Comparison of ENCODE assay signal across 11 cellular contexts in genomic region chr17:63985387-63986140, GRCh38. TPM values are rescaled to one million over a fixed set of nuclear protein-coding genes. Genes with fewer than 3 reads are reported as not detected.
A peak's percentile ranks its signal among the peaks of the same experiment; 100 is the strongest.
DNase-seq lines count a peak whose midpoint lies in the region; ATAC-seq, FAIRE-seq and TF ChIP-seq lines count a peak whose summit lies in the region.
"Had no signal": no experiment of that assay in that cellular context is flagged by ENCODE, and none has a peak within 500 bp of the region (broad histone marks: within the 10 kb centered on the region; RNA-seq: fewer than 3 reads in every experiment).

No MANE protein-coding gene starts in this region.

- H3K9me3 ChIP-seq in BE2C, result no peaks in the 10 kb centered on the region
- no peaks in the 10 kb centered on the region; the same call in none of the 2 replicates for H3K9me3 ChIP-seq in K562 (replicated peaks; ENCODE audit: control insufficient read depth, insufficient read depth, low read depth, low read length)

- peaks cover 7% of the 10 kb centered on the region for H3K27me3 Mint-ChIP-seq in neural crest cell (ENCODE audit: low read depth)
- H3K27me3 Mint-ChIP-seq: naive B cell had no signal

- no peak for DNase-seq in BE2C
- DNase-seq in H7, result peak; percentile 79
- DNase-seq in K562 (ENCODE audit: extremely low read depth in 1 of 4, low spot score in 3 of 4), result peak in 3 of 4 experiments; percentile 26 to 35 (median 27)
- DNase-seq in neural crest cell (ENCODE audit: low read depth, low spot score), result no peak
- DNase-seq in HK-2 (ENCODE audit: unreplicated experiment), result no peak
- no peak for DNase-seq in NCI-H2029 (lab: John Stamatoyannopoulos, UW)
- DNase-seq in NCI-H1694 (lab: John Stamatoyannopoulos, UW), result no peak
- DNase-seq in dermis blood vessel endothelial cell, result no peak
- DNase-seq: naive B cell, NCI-H2171 treated with DMSO at 0.1 percent for 48 hours had no signal

- H3K27ac Mint-ChIP-seq in neural crest cell (ENCODE audit: unreplicated experiment), result peak overlapping the region; percentile 43

- no peak for TF ChIP-seq POLR2A in K562 (conservative IDR thresholded peaks at IDR 0.05)

- H3K4me3 Mint-ChIP-seq in neural crest cell, result no peak overlapping the region

- no peaks in the 10 kb centered on the region for H4K20me1 ChIP-seq in K562 (replicated peaks; ENCODE audit: control insufficient read depth, insufficient read depth, low read length)

- TF ChIP-seq EP300 in K562 (IDR thresholded peaks at IDR 0.05; ENCODE audit: low read length), result no peak

- H3K36me3 ChIP-seq in BE2C, result no peaks in the 10 kb centered on the region
- H3K36me3 ChIP-seq in H7 (replicated peaks; ENCODE audit: control insufficient read depth, insufficient read depth, low read length), result no peaks in the 10 kb centered on the region
- H3K36me3 ChIP-seq in K562 (ENCODE audit: control insufficient read depth, insufficient read depth, low read length), result no peaks in the 10 kb centered on the region

- H3K4me3 ChIP-seq in BE2C (ENCODE audit: low read depth, low read length) (no peak overlapping the region), H7 (ENCODE audit: insufficient read depth, low read depth, low read length) (no peak overlapping the region), K562 (no peak overlapping the region)

- ATAC-seq in K562, result peak; percentile 60

- TF ChIP-seq CTCF in BE2C (IDR thresholded peaks at IDR 0.05; ENCODE audit: low read depth, low read length), result peak; percentile 4; the same call in 1 of the 2 replicates
- TF ChIP-seq CTCF in K562 (IDR thresholded peaks at IDR 0.05 in 2 of 3, conservative IDR thresholded peaks at IDR 0.05 in 1 of 3; ENCODE audit: insufficient read depth in 2 of 3, low read depth in 1 of 3, low read length in 3 of 3), result peak in 2 of 3 experiments; percentile 40 to 54; a peak in 4 of 6 replicates
- TF ChIP-seq CTCF in neural crest cell (conservative IDR thresholded peaks at IDR 0.05), result no peak

- H3K9me3 Mint-ChIP-seq in neural crest cell, result peaks cover 8% of the 10 kb centered on the region

- H3K36me3 Mint-ChIP-seq in neural crest cell (ENCODE audit: low read depth), result peaks cover 8% of the 10 kb centered on the region

- no peak overlapping the region for H3K27ac ChIP-seq in K562 (ENCODE audit: extremely low read depth, low read depth, low read length)

- H3K27me3 ChIP-seq in BE2C (no peaks in the 10 kb centered on the region), H7 (ENCODE audit: control insufficient read depth, insufficient read depth, low read length) (no peaks in the 10 kb centered on the region; the same call in 1 of the 2 replicates), K562 (ENCODE audit: control insufficient read depth in 2 of 2, insufficient read depth in 2 of 2, low read length in 2 of 2) (peaks cover 0 to 10% of the 10 kb centered on the region in 2 experiments; a peak in 2 of 5 replicates)

- intact Hi-C loops in K562 (cut with micrococcal nuclease), result loop anchor here (1.0 kb wide), 1 partner anchor 66 kb away; no protein-coding TSS in a partner anchor

- H3K9ac ChIP-seq in K562 (ENCODE audit: insufficient read depth in 1 of 2, low read depth in 2 of 2, low read length in 2 of 2), result 0 out of 4 replicates have a peak overlapping the region, but pooled peaks of 1 of the 2 experiments have one; percentile 50

- POLR2A ChIA-PET in K562 (lab: Yijun Ruan, JAX), result interaction anchor here (0.6 to 1.3 kb wide), 4 partner anchors 9 to 20 kb away, joined by 3 to 4 read pairs (median 3); no protein-coding TSS in a partner anchor

- BruUV-seq in K562 (replicated peaks; lab: Mats Ljungman, UMichigan), result no TSS peak

- no peaks in the 10 kb centered on the region for H3K79me2 ChIP-seq in K562 (ENCODE audit: control insufficient read depth, insufficient read depth, low read length)

- in situ Hi-C loops in K562 (cut with MboI), result no loop called here

- no peak overlapping the region for H3K4me2 ChIP-seq in K562 (ENCODE audit: insufficient read depth, low read length)

- peaks cover 11% of the 10 kb centered on the region for H3K4me1 Mint-ChIP-seq in neural crest cell

- CTCF ChIA-PET in K562 (lab: Yijun Ruan, JAX; ENCODE audit: low intra/inter-chr PET ratio), result no interaction called here

- H3K4me1 ChIP-seq in BE2C (no peaks in the 10 kb centered on the region), K562 (replicated peaks in 1 of 2; ENCODE audit: control insufficient read depth in 2 of 2, insufficient read depth in 2 of 2, low read length in 2 of 2) (peaks cover 7 to 34% of the 10 kb centered on the region in 2 experiments)

- H3K9me1 ChIP-seq in K562 (ENCODE audit: control insufficient read depth, insufficient read depth, low read length), result no peaks in the 10 kb centered on the region

- 38% methylated on average over 13 of the region's 13 CpGs for WGBS in K562 (ENCODE audit: insufficient coverage, low coverage, missing lambda C conversion rate)

- no peak for TF ChIP-seq RAD21 in K562 (CRISPR knock-in tag; conservative IDR thresholded peaks at IDR 0.05 in 1 of 2, IDR thresholded peaks at IDR 0.05 in 1 of 2)

- peak; percentile 48 for FAIRE-seq in K562 (lab: Jason Lieb, UNC)

- H2AFZ ChIP-seq in K562 (ENCODE audit: low read depth, low read length), result peak overlapping the region; percentile 74

RNA-seq across cellular contexts. Expression of gene PRR29, which starts 12.6 kb away (rescaled TPM):
- 6.8 TPM for polyA plus RNA-seq in BE2C (2012; ENCODE audit: insufficient read depth, insufficient read length, low read depth)
- 0.52 and 0.63 TPM in 2 replicates for total RNA-seq in H7 (2014; rRNA removed; shearing (Covaris generic))
- total RNA-seq in K562 (2011; cell fraction: chromatin; rRNA removed; ENCODE audit: low replicate concordance), result 0.42 and 1.0 TPM in 2 replicates
- total RNA-seq in K562 (2011; cell fraction: nucleolus; rRNA removed), result 0.26 and 0.67 TPM in 2 replicates
- 0.22 TPM in 1 of 2 replicates, not detected in the other for total RNA-seq in K562 (2011; cell fraction: nucleoplasm; rRNA removed)
- total RNA-seq in K562 (2014; rRNA removed) (not detected in 2 replicates), K562 (2014; rRNA removed; fragmentation: Illumina TruSeq; extraction: Trizol) (not detected in 2 replicates), K562 (2015; rRNA removed; fragmentation: Illumina TruSeq; extraction: Trizol) (not detected in 2 replicates), K562 (2021) (0.04 TPM in 1 of 2 replicates, not detected in the other), neural crest cell (0.82 and 1.4 TPM in 2 replicates), dermis blood vessel endothelial cell (0.42 and 0.85 TPM in 2 replicates)
- polyA plus RNA-seq in K562 (2011; rRNA removed) (not detected in 2 replicates), K562 (2014; fragmentation: Illumina TruSeq; extraction: Trizol) (0.10 and 0.18 TPM in 2 replicates), K562 (2014; fragmentation: Nextera tagmentation; extraction: Ambion mirVana) (under 1 TPM; 0.08 to 0.20 TPM), K562 (2014; rRNA removed) (0.11 and 0.58 TPM in 2 replicates)
- 0.12 TPM in 1 of 2 replicates, not detected in the other for polyA plus RNA-seq in K562 (2011; cell fraction: cytosol; rRNA removed)
- 0.18 and 0.55 TPM in 2 replicates for polyA plus RNA-seq in K562 (2011; cell fraction: nucleus; rRNA removed)
- polyA plus RNA-seq in K562 (2012), result 2.3 and 2.6 TPM in 2 replicates
- polyA minus RNA-seq in K562 (2011; rRNA and poly(A)+ RNA removed), result not detected in 2 replicates
- polyA minus RNA-seq in K562 (2011; cell fraction: cytosol; rRNA and poly(A)+ RNA removed), result not detected in 2 replicates
- 0.27 and 0.44 TPM in 2 replicates for polyA minus RNA-seq in K562 (2011; cell fraction: nucleus; rRNA and poly(A)+ RNA removed)

RNA-seq across cellular contexts. Expression of gene SCN4A, which starts 12.8 kb away (rescaled TPM):
- 0.06 TPM for polyA plus RNA-seq in BE2C (2012; ENCODE audit: insufficient read depth, insufficient read length, low read depth)
- total RNA-seq in H7 (2014; rRNA removed; shearing (Covaris generic)), result 4.8 and 6.8 TPM in 2 replicates
- total RNA-seq in K562 (2011; cell fraction: chromatin; rRNA removed; ENCODE audit: low replicate concordance), result 2.2 and 9.7 TPM in 2 replicates
- total RNA-seq in K562 (2011; cell fraction: nucleolus; rRNA removed), result 4.7 and 5.7 TPM in 2 replicates
- 2.8 and 3.1 TPM in 2 replicates for total RNA-seq in K562 (2011; cell fraction: nucleoplasm; rRNA removed)
- total RNA-seq in K562 (2014; rRNA removed), result 1.6 and 1.8 TPM in 2 replicates
- total RNA-seq in K562 (2014; rRNA removed; fragmentation: Illumina TruSeq; extraction: Trizol), result 0.73 and 1.4 TPM in 2 replicates
- 0.08 and 0.29 TPM in 2 replicates for total RNA-seq in K562 (2015; rRNA removed; fragmentation: Illumina TruSeq; extraction: Trizol)
- total RNA-seq in K562 (2021), result 1.1 and 1.4 TPM in 2 replicates
- 0.50 and 0.60 TPM in 2 replicates for polyA plus RNA-seq in K562 (2011; rRNA removed)
- 0.21 and 0.37 TPM in 2 replicates for polyA plus RNA-seq in K562 (2011; cell fraction: cytosol; rRNA removed)
- 0.91 and 1.9 TPM in 2 replicates for polyA plus RNA-seq in K562 (2011; cell fraction: nucleus; rRNA removed)
- 0.78 and 3.2 TPM in 2 replicates for polyA plus RNA-seq in K562 (2012)
- polyA plus RNA-seq in K562 (2014; fragmentation: Illumina TruSeq; extraction: Trizol), result 1.9 and 4.6 TPM in 2 replicates
- 1 to 10 TPM; 1.7 to 2.6 TPM for polyA plus RNA-seq in K562 (2014; fragmentation: Nextera tagmentation; extraction: Ambion mirVana)
- 0.54 and 2.1 TPM in 2 replicates for polyA plus RNA-seq in K562 (2014; rRNA removed)
- 1.5 and 2.6 TPM in 2 replicates for polyA minus RNA-seq in K562 (2011; rRNA and poly(A)+ RNA removed)
- polyA minus RNA-seq in K562 (2011; cell fraction: cytosol; rRNA and poly(A)+ RNA removed), result not detected in 2 replicates
- polyA minus RNA-seq in K562 (2011; cell fraction: nucleus; rRNA and poly(A)+ RNA removed), result 3.4 and 4.6 TPM in 2 replicates
- total RNA-seq in neural crest cell, result 1.6 and 1.9 TPM in 2 replicates
- total RNA-seq in dermis blood vessel endothelial cell, result 0.09 and 0.17 TPM in 2 replicates

RNA-seq across cellular contexts. Expression of gene ICAM2, which starts 34.9 kb away (rescaled TPM):
- 105 TPM for polyA plus RNA-seq in BE2C (2012; ENCODE audit: insufficient read depth, insufficient read length, low read depth)
- total RNA-seq in H7 (2014; rRNA removed; shearing (Covaris generic)), result 0.11 and 0.59 TPM in 2 replicates
- total RNA-seq in K562 (2011; cell fraction: chromatin; rRNA removed; ENCODE audit: low replicate concordance), result 34.7 and 120 TPM in 2 replicates
- total RNA-seq in K562 (2011; cell fraction: nucleolus; rRNA removed), result 149 and 167 TPM in 2 replicates
- total RNA-seq in K562 (2011; cell fraction: nucleoplasm; rRNA removed), result 100 and 105 TPM in 2 replicates
- total RNA-seq in K562 (2014; rRNA removed), result 56.9 and 85.3 TPM in 2 replicates
- 28.3 and 42.2 TPM in 2 replicates for total RNA-seq in K562 (2014; rRNA removed; fragmentation: Illumina TruSeq; extraction: Trizol)
- total RNA-seq in K562 (2015; rRNA removed; fragmentation: Illumina TruSeq; extraction: Trizol), result 59.0 and 60.6 TPM in 2 replicates
- total RNA-seq in K562 (2021), result 60.6 and 65.4 TPM in 2 replicates
- polyA plus RNA-seq in K562 (2011; rRNA removed), result 51.0 and 64.1 TPM in 2 replicates
- 80.3 and 166 TPM in 2 replicates for polyA plus RNA-seq in K562 (2011; cell fraction: cytosol; rRNA removed)
- polyA plus RNA-seq in K562 (2011; cell fraction: nucleus; rRNA removed), result 42.4 and 69.3 TPM in 2 replicates
- polyA plus RNA-seq in K562 (2012), result 53.4 and 87.2 TPM in 2 replicates
- polyA plus RNA-seq in K562 (2014; fragmentation: Illumina TruSeq; extraction: Trizol), result 89.4 and 91.6 TPM in 2 replicates
- 10 to 100 TPM; 37.9 to 68.1 TPM for polyA plus RNA-seq in K562 (2014; fragmentation: Nextera tagmentation; extraction: Ambion mirVana)
- 70.5 and 78.0 TPM in 2 replicates for polyA plus RNA-seq in K562 (2014; rRNA removed)
- 33.3 and 54.4 TPM in 2 replicates for polyA minus RNA-seq in K562 (2011; rRNA and poly(A)+ RNA removed)
- 23.3 and 26.8 TPM in 2 replicates for polyA minus RNA-seq in K562 (2011; cell fraction: cytosol; rRNA and poly(A)+ RNA removed)
- 50.1 and 59.2 TPM in 2 replicates for polyA minus RNA-seq in K562 (2011; cell fraction: nucleus; rRNA and poly(A)+ RNA removed)
- total RNA-seq in neural crest cell, result not detected in 2 replicates
- 443 and 748 TPM in 2 replicates for total RNA-seq in dermis blood vessel endothelial cell

RNA-seq across cellular contexts. Expression of gene CD79B, which starts 53.4 kb away (rescaled TPM):
- 1.6 TPM for polyA plus RNA-seq in BE2C (2012; ENCODE audit: insufficient read depth, insufficient read length, low read depth)
- 2.4 and 2.6 TPM in 2 replicates for total RNA-seq in H7 (2014; rRNA removed; shearing (Covaris generic))
- not detected in 2 replicates for total RNA-seq in K562 (2011; cell fraction: chromatin; rRNA removed; ENCODE audit: low replicate concordance)
- total RNA-seq in K562 (2011; cell fraction: nucleolus; rRNA removed), result not detected in 2 replicates
- 0.59 TPM in 1 of 2 replicates, not detected in the other for total RNA-seq in K562 (2011; cell fraction: nucleoplasm; rRNA removed)
- total RNA-seq in K562 (2014; rRNA removed), result not detected in 2 replicates
- total RNA-seq in K562 (2014; rRNA removed; fragmentation: Illumina TruSeq; extraction: Trizol), result 0.44 TPM in 1 of 2 replicates, not detected in the other
- not detected in 2 replicates for total RNA-seq in K562 (2015; rRNA removed; fragmentation: Illumina TruSeq; extraction: Trizol)
- 0.38 and 0.62 TPM in 2 replicates for total RNA-seq in K562 (2021)
- 0.34 and 0.50 TPM in 2 replicates for polyA plus RNA-seq in K562 (2011; rRNA removed)
- polyA plus RNA-seq in K562 (2011; cell fraction: cytosol; rRNA removed), result 0.36 and 0.80 TPM in 2 replicates
- polyA plus RNA-seq in K562 (2011; cell fraction: nucleus; rRNA removed), result 0.38 and 0.46 TPM in 2 replicates
- polyA plus RNA-seq in K562 (2012), result 0.86 and 0.99 TPM in 2 replicates
- polyA plus RNA-seq in K562 (2014; fragmentation: Illumina TruSeq; extraction: Trizol), result 0.12 and 0.39 TPM in 2 replicates
- under 1 TPM; 0.15 to 0.18 TPM for polyA plus RNA-seq in K562 (2014; fragmentation: Nextera tagmentation; extraction: Ambion mirVana)
- 0.57 TPM in 1 of 2 replicates, not detected in the other for polyA plus RNA-seq in K562 (2014; rRNA removed)
- polyA minus RNA-seq in K562 (2011; rRNA and poly(A)+ RNA removed), result not detected in 2 replicates
- polyA minus RNA-seq in K562 (2011; cell fraction: cytosol; rRNA and poly(A)+ RNA removed), result not detected in 2 replicates
- not detected in 2 replicates for polyA minus RNA-seq in K562 (2011; cell fraction: nucleus; rRNA and poly(A)+ RNA removed)
- 0.86 and 1.0 TPM in 2 replicates for total RNA-seq in neural crest cell
- 2.1 and 5.1 TPM in 2 replicates for total RNA-seq in dermis blood vessel endothelial cell
- total RNA-seq: cerebellum had no signal

Comparison
In these comparisons a context has a peak if more than half of its experiments do, and no peak if none do; other contexts are left out.
1. DNase-seq: peak in H7 (single experiment) and K562 (3 of 4); none in BE2C (single experiment), neural crest cell (single experiment), HK-2 (single experiment), NCI-H2029 (single experiment), NCI-H1694 (single experiment) and dermis blood vessel endothelial cell (single experiment).
2. RNA of gene ICAM2, which starts 34.9 kb away (total RNA-seq): 443 to 748 TPM in dermis blood vessel endothelial cell and 28.3 to 167 TPM in K562; 0.11 to 0.59 TPM in H7 and not detected in neural crest cell; every median in the first group is over 10 times any median in the second.